ENCODE assay signal across 1 cellular context in the genomic region with DNA sequence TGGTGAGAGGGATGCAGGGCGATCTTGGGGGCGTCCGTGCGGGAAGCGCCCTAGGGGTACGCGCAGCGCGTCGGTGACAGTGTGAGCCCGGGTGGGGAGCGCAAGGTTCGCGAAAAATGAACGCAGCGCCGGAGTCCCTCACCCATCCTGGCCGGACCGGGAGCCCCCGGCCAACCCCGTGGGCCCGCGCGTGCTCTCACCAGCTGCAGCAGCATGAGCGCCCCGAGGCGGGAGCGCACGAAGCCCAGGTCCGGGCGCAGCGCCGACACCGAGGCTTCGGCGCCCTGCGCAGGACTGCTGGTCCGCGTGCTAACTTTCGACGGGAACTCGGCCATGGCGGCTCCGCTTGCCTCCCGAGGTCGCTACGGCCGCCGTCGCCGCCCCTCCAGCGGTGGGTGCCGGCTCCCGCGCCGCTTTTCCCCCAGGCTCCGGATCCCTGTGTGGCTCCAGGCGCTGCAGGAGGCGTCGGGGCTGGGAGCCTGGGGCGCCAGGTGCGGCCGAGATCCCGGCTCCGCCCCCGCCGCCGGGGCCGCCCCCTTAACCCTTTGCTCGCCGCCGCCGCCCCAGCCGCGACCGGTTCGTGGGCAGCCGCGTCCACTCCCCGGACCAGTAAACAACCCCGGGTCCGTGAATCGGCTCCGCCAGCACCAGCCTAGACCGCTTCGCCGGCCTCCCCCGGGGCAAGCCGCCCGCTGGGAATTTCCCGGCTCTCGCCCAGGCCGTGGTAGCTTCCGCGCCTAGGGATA.
TF ChIP-seq lines count a peak whose summit lies in the region.

A gene with protein sequence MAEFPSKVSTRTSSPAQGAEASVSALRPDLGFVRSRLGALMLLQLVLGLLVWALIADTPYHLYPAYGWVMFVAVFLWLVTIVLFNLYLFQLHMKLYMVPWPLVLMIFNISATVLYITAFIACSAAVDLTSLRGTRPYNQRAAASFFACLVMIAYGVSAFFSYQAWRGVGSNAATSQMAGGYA (minus strand): TSS at position 467 of the 746 bp plus-strand sequence. CDS start 132 bp downstream, at position 335.

TF ChIP-seq in HepG2, 621 proteins besides CTCF, POLR2A, EP300 and RAD21 (continued from another document and continues in another):
- TF ChIP-seq, protein P1, sequence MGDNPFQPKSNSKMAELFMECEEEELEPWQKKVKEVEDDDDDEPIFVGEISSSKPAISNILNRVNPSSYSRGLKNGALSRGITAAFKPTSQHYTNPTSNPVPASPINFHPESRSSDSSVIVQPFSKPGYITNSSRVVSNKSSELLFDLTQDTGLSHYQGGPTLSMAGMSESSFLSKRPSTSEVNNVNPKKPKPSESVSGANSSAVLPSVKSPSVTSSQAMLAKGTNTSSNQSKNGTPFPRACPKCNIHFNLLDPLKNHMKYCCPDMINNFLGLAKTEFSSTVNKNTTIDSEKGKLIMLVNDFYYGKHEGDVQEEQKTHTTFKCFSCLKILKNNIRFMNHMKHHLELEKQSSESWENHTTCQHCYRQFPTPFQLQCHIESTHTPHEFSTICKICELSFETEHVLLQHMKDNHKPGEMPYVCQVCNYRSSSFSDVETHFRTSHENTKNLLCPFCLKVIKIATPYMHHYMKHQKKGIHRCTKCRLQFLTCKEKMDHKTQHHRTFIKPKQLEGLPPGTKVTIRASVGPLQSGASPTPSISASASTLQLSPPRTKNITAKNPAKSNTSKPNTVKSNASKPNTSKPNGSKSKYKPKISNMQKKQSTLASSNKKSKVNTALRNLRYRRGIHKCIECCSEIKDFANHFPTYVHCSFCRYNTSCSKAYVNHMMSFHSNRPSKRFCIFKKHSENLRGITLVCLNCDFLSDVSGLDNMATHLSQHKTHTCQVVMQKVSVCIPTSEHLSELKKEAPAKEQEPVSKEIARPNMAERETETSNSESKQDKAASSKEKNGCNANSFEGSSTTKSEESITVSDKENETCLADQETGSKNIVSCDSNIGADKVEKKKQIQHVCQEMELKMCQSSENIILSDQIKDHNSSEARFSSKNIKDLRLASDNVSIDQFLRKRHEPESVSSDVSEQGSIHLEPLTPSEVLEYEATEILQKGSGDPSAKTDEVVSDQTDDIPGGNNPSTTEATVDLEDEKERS (CRISPR knock-in tag; IDR thresholded peaks at IDR 0.05), result no peak
- TF ChIP-seq TGIF2 (CRISPR knock-in tag; IDR thresholded peaks at IDR 0.05), result 0 out of 2 replicates have a peak, but pooled peaks have one; percentile 56
- no peak for TF ChIP-seq RBM22 (optimal IDR thresholded peaks at IDR 0.05; ENCODE audit: low read length)
- TF ChIP-seq NFYB (CRISPR knock-in tag; IDR thresholded peaks at IDR 0.05), result peak; percentile 30; the same call in 1 of the 2 replicates
- peak; percentile 71; the same call in 1 of the 2 replicates for TF ChIP-seq AFF4 (CRISPR knock-in tag; IDR thresholded peaks at IDR 0.05)
- TF ChIP-seq, protein P2, sequence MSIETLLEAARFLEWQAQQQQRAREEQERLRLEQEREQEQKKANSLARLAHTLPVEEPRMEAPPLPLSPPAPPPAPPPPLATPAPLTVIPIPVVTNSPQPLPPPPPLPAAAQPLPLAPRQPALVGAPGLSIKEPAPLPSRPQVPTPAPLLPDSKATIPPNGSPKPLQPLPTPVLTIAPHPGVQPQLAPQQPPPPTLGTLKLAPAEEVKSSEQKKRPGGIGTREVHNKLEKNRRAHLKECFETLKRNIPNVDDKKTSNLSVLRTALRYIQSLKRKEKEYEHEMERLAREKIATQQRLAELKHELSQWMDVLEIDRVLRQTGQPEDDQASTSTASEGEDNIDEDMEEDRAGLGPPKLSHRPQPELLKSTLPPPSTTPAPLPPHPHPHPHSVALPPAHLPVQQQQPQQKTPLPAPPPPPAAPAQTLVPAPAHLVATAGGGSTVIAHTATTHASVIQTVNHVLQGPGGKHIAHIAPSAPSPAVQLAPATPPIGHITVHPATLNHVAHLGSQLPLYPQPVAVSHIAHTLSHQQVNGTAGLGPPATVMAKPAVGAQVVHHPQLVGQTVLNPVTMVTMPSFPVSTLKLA (IDR thresholded peaks at IDR 0.05), result no peak
- peak; percentile 62; the same call in 1 of the 2 replicates for TF ChIP-seq KDM4B (CRISPR knock-in tag; IDR thresholded peaks at IDR 0.05)
- TF ChIP-seq, protein P3, sequence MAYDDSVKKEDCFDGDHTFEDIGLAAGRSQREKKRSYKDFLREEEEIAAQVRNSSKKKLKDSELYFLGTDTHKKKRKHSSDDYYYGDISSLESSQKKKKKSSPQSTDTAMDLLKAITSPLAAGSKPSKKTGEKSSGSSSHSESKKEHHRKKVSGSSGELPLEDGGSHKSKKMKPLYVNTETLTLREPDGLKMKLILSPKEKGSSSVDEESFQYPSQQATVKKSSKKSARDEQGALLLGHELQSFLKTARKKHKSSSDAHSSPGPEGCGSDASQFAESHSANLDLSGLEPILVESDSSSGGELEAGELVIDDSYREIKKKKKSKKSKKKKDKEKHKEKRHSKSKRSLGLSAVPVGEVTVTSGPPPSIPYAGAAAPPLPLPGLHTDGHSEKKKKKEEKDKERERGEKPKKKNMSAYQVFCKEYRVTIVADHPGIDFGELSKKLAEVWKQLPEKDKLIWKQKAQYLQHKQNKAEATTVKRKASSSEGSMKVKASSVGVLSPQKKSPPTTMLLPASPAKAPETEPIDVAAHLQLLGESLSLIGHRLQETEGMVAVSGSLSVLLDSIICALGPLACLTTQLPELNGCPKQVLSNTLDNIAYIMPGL (CRISPR knock-in tag; IDR thresholded peaks at IDR 0.05; ENCODE audit: borderline replicate concordance in 1 of 2, low read depth in 1 of 2), result peak; percentile 76 to 90
- peak; percentile 69; the same call in 1 of the 2 replicates for TF ChIP-seq ZNF10 (CRISPR knock-in tag; IDR thresholded peaks at IDR 0.05; ENCODE audit: borderline replicate concordance, low read depth)
- peak; percentile 96; the same call in 1 of the 2 replicates for TF ChIP-seq ZNF543 (CRISPR knock-in tag; IDR thresholded peaks at IDR 0.05)
- TF ChIP-seq, protein P4, sequence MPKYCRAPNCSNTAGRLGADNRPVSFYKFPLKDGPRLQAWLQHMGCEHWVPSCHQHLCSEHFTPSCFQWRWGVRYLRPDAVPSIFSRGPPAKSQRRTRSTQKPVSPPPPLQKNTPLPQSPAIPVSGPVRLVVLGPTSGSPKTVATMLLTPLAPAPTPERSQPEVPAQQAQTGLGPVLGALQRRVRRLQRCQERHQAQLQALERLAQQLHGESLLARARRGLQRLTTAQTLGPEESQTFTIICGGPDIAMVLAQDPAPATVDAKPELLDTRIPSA (CRISPR knock-in tag; IDR thresholded peaks at IDR 0.05; ENCODE audit: borderline replicate concordance), result peak; percentile 99
- no peak; the same call in 1 of the 2 replicates for TF ChIP-seq ZNF572 (CRISPR knock-in tag; IDR thresholded peaks at IDR 0.05)
- TF ChIP-seq MBD4 (IDR thresholded peaks at IDR 0.05; ENCODE audit: borderline replicate concordance, low read length), result no peak
- peak; percentile 99 for TF ChIP-seq ZNF451 (CRISPR knock-in tag; IDR thresholded peaks at IDR 0.05)
- peak; percentile 96 for TF ChIP-seq ZNF776 (CRISPR knock-in tag; IDR thresholded peaks at IDR 0.05)
- TF ChIP-seq RORA (CRISPR knock-in tag; IDR thresholded peaks at IDR 0.05), result no peak
- peak in 1 of 2 experiments; percentile 52; a peak in 1 of 4 replicates for TF ChIP-seq REST (IDR thresholded peaks at IDR 0.05; ENCODE audit: borderline replicate concordance in 1 of 2, low read depth in 1 of 2, low read length in 2 of 2)
- TF ChIP-seq ZNF614 (CRISPR knock-in tag; IDR thresholded peaks at IDR 0.05; ENCODE audit: borderline replicate concordance), result peak; percentile 29; the same call in 1 of the 2 replicates
- no peak for TF ChIP-seq SOX6 (IDR thresholded peaks at IDR 0.05)
- TF ChIP-seq SOX6 (CRISPR knock-in tag; IDR thresholded peaks at IDR 0.05), result no peak
- peak; percentile 84 for TF ChIP-seq ZSCAN22 (CRISPR knock-in tag; IDR thresholded peaks at IDR 0.05)
- TF ChIP-seq RCOR2 (CRISPR knock-in tag; IDR thresholded peaks at IDR 0.05), result no peak
- TF ChIP-seq SMC3 (IDR thresholded peaks at IDR 0.05; ENCODE audit: low read length), result no peak
- TF ChIP-seq JDP2 (CRISPR knock-in tag; IDR thresholded peaks at IDR 0.05; ENCODE audit: borderline replicate concordance), result no peak
- TF ChIP-seq ZBTB39 (CRISPR knock-in tag; IDR thresholded peaks at IDR 0.05), result peak; percentile 68; the same call in 1 of the 2 replicates
- peak; percentile 94; the same call in 1 of the 2 replicates for TF ChIP-seq ZNF749 (CRISPR knock-in tag; IDR thresholded peaks at IDR 0.05; ENCODE audit: borderline replicate concordance)
- TF ChIP-seq POGK (CRISPR knock-in tag; conservative IDR thresholded peaks at IDR 0.05), result peak; percentile 77
- no peak; the same call in 1 of the 2 replicates for TF ChIP-seq KDM1A (CRISPR knock-in tag; IDR thresholded peaks at IDR 0.05)
- TF ChIP-seq IRF2 (CRISPR knock-in tag; IDR thresholded peaks at IDR 0.05), result peak; percentile 17; the same call in 1 of the 2 replicates
- peak; percentile 63; the same call in 1 of the 2 replicates for TF ChIP-seq ZSCAN29 (CRISPR knock-in tag; conservative IDR thresholded peaks at IDR 0.05)
- peak; percentile 99 for TF ChIP-seq ZNF777 (CRISPR knock-in tag; IDR thresholded peaks at IDR 0.05)
